ENCODE assay signal across 8 cellular contexts in the genomic region with DNA sequence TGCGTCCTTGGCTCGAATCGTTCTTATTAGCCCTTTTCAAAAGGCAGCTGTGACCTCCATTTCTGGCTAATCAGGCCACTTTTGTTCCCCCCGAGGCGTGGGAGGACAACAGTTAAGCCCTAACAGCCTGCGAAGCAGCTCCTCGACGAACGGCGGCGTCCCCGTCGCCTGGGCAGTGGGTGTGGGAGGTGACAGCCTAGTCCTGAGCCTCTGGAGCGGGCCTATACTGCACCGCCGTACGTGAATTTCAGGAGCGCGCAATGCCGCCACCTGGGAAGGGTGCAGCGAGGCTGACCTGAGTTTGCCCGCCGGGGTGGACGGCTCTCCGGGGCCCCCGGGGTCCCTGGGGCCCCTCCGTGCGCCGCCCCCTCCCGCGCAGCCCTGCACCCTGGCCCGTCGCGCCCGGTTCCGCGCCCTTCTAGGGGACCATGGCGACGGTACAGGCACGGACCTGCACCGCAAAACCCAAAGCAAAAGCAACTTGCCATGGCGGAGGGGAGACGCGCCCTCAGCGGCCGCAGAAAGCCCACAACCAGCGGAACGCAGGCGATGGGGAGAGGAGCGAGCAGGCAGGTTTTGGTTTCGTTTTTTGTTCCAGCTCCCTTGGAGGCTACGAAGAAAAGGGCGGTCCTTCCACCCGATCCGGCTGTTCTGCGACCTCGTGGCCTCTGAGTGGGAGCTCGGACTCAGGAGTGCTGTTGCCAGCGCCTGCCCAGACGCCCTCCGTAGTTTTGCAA. TPM values are rescaled to one million over a fixed set of nuclear protein-coding genes. Genes with fewer than 3 reads are reported as not detected.
DNase-seq lines count a peak whose midpoint lies in the region; ATAC-seq and TF ChIP-seq lines count a peak whose summit lies in the region.

RBM43 (minus strand) TSS at position 624 of the 737 bp plus-strand sequence; CDS start at position 488, 136 bp downstream.

- H3K27me3 ChIP-seq in colonic mucosa = no peaks in the 10 kb centered on the region

- peak within 1 kb of the TSS; percentile 69 for H3K4me3 ChIP-seq in colonic mucosa

- intact Hi-C loops in colonic mucosa (cut with DNase I) = loop anchor here (10.0 kb wide), 1 partner anchor 173 kb away; no protein-coding TSS in a partner anchor
- intact Hi-C loops in left colon (cut with DNase I, micrococcal nuclease) = no loop called here

- H3K4me1 ChIP-seq in colonic mucosa = no peaks in the 10 kb centered on the region

- DNase-seq in AG08396 (ENCODE audit: low spot score) (peak; percentile 95), NCI-H2227 treated with DMSO at 0.1 percent for 48 hours (lab: John Stamatoyannopoulos, UW) (peak; percentile 79), colonic mucosa (peak; percentile 88), left colon (peak; percentile 81 to 90)
- peak; percentile 77 to 78 for DNase-seq in activated CD4-positive, alpha-beta T cell treated with anti-CD3 and anti-CD28 coated beads for 4 hours
- peak; percentile 60 to 72 for DNase-seq in stimulated activated CD4-positive, alpha-beta T cell treated with anti-CD3 and anti-CD28 coated beads, Interleukin-1b, Interleukin-23, amount 100 ng/mL, for 4 hours (ENCODE audit: low read depth in 2 of 2)

- H3K9me3 ChIP-seq in colonic mucosa = no peaks in the 10 kb centered on the region

- TF ChIP-seq CTCF in colonic mucosa (IDR thresholded peaks at IDR 0.05) = no peak

- peak within 1 kb of the TSS; percentile 76 to 78 for H3K9ac ChIP-seq in colonic mucosa (ENCODE audit: low read depth in 2 of 2, low read length in 2 of 2)

- H3K27ac ChIP-seq in colonic mucosa = peak within 1 kb of the TSS; percentile 96

- ATAC-seq in GM18909 (IDR thresholded peaks at IDR 0.05; ENCODE audit: poor library complexity, unreplicated experiment) = peak; percentile 92
- peak; percentile 91 for ATAC-seq in HG03159 (IDR thresholded peaks at IDR 0.05; ENCODE audit: unreplicated experiment)
- ATAC-seq in left colon = peak; percentile 93

- H3K36me3 ChIP-seq in colonic mucosa = no peaks in the 10 kb centered on the region

RNA-seq across cellular contexts. Expression of gene RBM43, which starts in this region (rescaled TPM):
- total RNA-seq in colonic mucosa (1 to 10 TPM; 2.4 to 3.8 TPM), left colon (1 to 10 TPM; 3.1 to 5.0 TPM)

Comparison
In these comparisons a context has a peak if more than half of its experiments do, and no peak if none do; other contexts are left out.
1. Peak in every context shown above with its lines: DNase-seq, ATAC-seq, H3K4me3 ChIP-seq and H3K27ac ChIP-seq.